In the genomic region with DNA sequence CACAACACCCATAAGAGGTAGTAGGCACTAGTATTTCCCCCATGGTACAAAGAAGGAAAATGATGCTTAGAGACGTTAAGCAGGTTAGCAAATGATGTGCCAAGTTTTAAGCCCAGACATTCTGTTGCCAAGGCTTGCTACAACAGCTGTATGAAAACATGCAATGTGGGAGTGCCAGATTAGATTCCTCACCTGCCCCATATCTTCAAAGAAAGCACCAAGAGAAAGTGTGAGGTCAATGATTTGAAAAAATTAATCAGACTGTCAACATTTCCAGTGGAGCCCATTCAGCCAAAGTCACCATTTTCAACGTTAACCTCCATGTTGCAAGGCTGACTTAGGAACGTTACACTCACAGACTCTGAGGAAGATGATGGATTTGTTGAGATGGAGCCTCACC, we compare ENCODE assay signal across 8 cellular contexts.
"Had no signal": no experiment of that assay in that cellular context is flagged by ENCODE, and none has a peak within 500 bp of the region (broad histone marks: within the 10 kb centered on the region; RNA-seq: fewer than 3 reads in every experiment).

No MANE protein-coding gene starts in this region.

- ATAC-seq: GM23338, HepG2 had no signal

- FAIRE-seq: H1, H54, HepG2 had no signal

- H3K4me2 ChIP-seq: GM23338 had no signal

- H2AFZ ChIP-seq: GM23338 had no signal

- H3K4me3 ChIP-seq: GM23338 had no signal

- H3K27ac ChIP-seq: HL-60 had no signal

- DNase-seq: H9, HCEC 1CT, KG1 had no signal
